Comparison of ENCODE assay signal across 1 cellular context in the genomic region with DNA sequence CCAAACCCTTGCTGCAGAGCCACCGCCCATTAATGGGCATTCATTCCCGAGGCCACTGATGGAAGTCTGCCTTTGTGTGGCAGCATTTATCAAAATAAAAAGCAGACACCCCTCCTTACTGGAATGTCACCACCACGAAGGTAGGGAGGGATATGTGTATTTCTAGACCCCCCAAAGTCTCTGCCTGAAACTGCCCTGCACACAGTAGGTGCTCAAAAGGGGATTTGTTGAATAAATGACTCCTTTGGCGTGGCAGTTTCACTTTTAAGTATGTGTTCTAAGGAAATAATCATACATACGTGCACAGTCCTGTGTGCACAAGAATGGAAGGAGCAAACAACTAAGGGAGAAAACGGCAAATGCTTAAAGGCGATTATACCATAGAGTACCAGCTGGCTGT.
TF ChIP-seq lines count a peak whose summit lies in the region.

No MANE protein-coding gene starts in this region.

TF ChIP-seq in GM23338, 12 proteins besides CTCF, POLR2A, EP300 and RAD21 (continued from another document):
- TF ChIP-seq, protein P1, sequence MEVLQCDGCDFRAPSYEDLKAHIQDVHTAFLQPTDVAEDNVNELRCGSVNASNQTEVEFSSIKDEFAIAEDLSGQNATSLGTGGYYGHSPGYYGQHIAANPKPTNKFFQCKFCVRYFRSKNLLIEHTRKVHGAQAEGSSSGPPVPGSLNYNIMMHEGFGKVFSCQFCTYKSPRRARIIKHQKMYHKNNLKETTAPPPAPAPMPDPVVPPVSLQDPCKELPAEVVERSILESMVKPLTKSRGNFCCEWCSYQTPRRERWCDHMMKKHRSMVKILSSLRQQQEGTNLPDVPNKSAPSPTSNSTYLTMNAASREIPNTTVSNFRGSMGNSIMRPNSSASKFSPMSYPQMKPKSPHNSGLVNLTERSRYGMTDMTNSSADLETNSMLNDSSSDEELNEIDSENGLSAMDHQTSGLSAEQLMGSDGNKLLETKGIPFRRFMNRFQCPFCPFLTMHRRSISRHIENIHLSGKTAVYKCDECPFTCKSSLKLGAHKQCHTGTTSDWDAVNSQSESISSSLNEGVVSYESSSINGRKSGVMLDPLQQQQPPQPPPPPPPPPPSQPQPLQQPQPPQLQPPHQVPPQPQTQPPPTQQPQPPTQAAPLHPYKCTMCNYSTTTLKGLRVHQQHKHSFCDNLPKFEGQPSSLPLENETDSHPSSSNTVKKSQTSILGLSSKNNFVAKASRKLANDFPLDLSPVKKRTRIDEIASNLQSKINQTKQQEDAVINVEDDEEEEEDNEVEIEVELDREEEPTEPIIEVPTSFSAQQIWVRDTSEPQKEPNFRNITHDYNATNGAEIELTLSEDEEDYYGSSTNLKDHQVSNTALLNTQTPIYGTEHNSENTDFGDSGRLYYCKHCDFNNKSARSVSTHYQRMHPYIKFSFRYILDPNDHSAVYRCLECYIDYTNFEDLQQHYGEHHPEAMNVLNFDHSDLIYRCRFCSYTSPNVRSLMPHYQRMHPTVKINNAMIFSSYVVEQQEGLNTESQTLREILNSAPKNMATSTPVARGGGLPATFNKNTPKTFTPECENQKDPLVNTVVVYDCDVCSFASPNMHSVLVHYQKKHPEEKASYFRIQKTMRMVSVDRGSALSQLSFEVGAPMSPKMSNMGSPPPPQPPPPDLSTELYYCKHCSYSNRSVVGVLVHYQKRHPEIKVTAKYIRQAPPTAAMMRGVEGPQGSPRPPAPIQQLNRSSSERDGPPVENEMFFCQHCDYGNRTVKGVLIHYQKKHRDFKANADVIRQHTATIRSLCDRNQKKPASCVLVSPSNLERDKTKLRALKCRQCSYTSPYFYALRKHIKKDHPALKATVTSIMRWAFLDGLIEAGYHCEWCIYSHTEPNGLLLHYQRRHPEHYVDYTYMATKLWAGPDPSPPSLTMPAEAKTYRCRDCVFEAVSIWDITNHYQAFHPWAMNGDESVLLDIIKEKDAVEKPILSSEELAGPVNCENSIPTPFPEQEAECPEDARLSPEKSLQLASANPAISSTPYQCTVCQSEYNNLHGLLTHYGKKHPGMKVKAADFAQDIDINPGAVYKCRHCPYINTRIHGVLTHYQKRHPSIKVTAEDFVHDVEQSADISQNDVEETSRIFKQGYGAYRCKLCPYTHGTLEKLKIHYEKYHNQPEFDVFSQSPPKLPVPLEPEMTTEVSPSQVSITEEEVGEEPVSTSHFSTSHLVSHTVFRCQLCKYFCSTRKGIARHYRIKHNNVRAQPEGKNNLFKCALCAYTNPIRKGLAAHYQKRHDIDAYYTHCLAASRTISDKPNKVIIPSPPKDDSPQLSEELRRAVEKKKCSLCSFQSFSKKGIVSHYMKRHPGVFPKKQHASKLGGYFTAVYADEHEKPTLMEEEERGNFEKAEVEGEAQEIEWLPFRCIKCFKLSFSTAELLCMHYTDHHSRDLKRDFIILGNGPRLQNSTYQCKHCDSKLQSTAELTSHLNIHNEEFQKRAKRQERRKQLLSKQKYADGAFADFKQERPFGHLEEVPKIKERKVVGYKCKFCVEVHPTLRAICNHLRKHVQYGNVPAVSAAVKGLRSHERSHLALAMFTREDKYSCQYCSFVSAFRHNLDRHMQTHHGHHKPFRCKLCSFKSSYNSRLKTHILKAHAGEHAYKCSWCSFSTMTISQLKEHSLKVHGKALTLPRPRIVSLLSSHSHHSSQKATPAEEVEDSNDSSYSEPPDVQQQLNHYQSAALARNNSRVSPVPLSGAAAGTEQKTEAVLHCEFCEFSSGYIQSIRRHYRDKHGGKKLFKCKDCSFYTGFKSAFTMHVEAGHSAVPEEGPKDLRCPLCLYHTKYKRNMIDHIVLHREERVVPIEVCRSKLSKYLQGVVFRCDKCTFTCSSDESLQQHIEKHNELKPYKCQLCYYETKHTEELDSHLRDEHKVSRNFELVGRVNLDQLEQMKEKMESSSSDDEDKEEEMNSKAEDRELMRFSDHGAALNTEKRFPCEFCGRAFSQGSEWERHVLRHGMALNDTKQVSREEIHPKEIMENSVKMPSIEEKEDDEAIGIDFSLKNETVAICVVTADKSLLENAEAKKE (CRISPR knock-in tag; IDR thresholded peaks at IDR 0.05), result no peak
- no peak for TF ChIP-seq JUNB (IDR thresholded peaks at IDR 0.05; ENCODE audit: unreplicated experiment)
- TF ChIP-seq, protein P2, sequence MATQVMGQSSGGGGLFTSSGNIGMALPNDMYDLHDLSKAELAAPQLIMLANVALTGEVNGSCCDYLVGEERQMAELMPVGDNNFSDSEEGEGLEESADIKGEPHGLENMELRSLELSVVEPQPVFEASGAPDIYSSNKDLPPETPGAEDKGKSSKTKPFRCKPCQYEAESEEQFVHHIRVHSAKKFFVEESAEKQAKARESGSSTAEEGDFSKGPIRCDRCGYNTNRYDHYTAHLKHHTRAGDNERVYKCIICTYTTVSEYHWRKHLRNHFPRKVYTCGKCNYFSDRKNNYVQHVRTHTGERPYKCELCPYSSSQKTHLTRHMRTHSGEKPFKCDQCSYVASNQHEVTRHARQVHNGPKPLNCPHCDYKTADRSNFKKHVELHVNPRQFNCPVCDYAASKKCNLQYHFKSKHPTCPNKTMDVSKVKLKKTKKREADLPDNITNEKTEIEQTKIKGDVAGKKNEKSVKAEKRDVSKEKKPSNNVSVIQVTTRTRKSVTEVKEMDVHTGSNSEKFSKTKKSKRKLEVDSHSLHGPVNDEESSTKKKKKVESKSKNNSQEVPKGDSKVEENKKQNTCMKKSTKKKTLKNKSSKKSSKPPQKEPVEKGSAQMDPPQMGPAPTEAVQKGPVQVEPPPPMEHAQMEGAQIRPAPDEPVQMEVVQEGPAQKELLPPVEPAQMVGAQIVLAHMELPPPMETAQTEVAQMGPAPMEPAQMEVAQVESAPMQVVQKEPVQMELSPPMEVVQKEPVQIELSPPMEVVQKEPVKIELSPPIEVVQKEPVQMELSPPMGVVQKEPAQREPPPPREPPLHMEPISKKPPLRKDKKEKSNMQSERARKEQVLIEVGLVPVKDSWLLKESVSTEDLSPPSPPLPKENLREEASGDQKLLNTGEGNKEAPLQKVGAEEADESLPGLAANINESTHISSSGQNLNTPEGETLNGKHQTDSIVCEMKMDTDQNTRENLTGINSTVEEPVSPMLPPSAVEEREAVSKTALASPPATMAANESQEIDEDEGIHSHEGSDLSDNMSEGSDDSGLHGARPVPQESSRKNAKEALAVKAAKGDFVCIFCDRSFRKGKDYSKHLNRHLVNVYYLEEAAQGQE (IDR thresholded peaks at IDR 0.05; ENCODE audit: unreplicated experiment), result no peak
TF ChIP-seq in GM23338: peak in this region for 0.
